ENCODE assay signal across 12 cellular contexts in the genomic region with DNA sequence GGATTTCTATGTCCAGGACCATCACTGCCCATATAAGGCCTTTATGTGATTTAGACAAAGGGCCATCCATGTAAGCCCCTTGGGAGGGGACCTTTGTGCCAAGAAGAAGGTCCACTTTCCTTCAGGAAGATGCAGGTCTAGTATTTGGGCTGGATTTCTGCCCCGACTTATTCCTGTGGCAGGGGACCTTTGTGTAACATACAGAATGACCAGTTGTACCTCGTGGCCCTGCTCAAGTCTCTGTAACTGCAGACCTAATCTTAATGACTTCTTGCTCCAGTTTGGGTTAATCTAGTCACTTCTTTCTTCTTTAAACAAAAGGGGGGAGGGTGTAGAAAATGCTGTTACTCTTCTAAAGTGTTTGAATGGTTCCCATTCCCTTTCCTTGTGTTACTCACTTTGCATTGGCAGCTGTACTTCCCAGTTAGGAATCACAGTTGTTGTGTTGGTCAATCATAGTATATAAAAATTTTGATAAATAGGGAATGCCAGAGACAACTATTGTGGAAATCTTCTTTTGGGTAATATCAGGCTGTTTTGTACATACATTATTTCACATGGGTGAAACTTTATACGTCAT. TPM values are rescaled to one million over a fixed set of nuclear protein-coding genes. Genes with fewer than 3 reads are reported as not detected.
A peak's percentile ranks its signal among the peaks of the same experiment; 100 is the strongest.
DNase-seq lines count a peak whose midpoint lies in the region; ATAC-seq, FAIRE-seq and TF ChIP-seq lines count a peak whose summit lies in the region.
"Had no signal": no experiment of that assay in that cellular context is flagged by ENCODE, and none has a peak within 500 bp of the region (broad histone marks: within the 10 kb centered on the region; RNA-seq: fewer than 3 reads in every experiment).

No MANE protein-coding gene starts in this region.

- TF ChIP-seq CTCF in A549 (IDR thresholded peaks at IDR 0.05) (no peak), psoas muscle (IDR thresholded peaks at IDR 0.05) (no peak), mucosa of descending colon (IDR thresholded peaks at IDR 0.05) (no peak)

- peak overlapping the region; percentile 13 to 56; a peak in 2 of 6 replicates for H3K27ac ChIP-seq in A549
- peak overlapping the region; percentile 73 for H3K27ac ChIP-seq in angular gyrus (ENCODE audit: low read depth, low read length)
- peak overlapping the region; percentile 98 for H3K27ac ChIP-seq in psoas muscle

- H3K4me3 ChIP-seq in A549: no peak overlapping the region
- H3K4me3 ChIP-seq in psoas muscle: peak overlapping the region; percentile 15
- H3K4me3 ChIP-seq in mucosa of descending colon: no peak overlapping the region

- no peak for FAIRE-seq in A549 (lab: Jason Lieb, UNC)

- TF ChIP-seq EP300 in A549 (IDR thresholded peaks at IDR 0.05): no peak

- H3K9me3 ChIP-seq in A549 (no peaks in the 10 kb centered on the region), psoas muscle (no peaks in the 10 kb centered on the region), mucosa of descending colon (no peaks in the 10 kb centered on the region)

- POLR2A ChIA-PET in A549 (lab: Yijun Ruan, JAX): no interaction called here

- ATAC-seq in A549: no peak
- peak; percentile 14 to 41 (median 20) for ATAC-seq in psoas muscle
- ATAC-seq in mucosa of descending colon: no peak
- no peak for ATAC-seq in HG02610 (IDR thresholded peaks at IDR 0.05; ENCODE audit: unreplicated experiment)

- H3K4me2 ChIP-seq in A549: peak overlapping the region; percentile 57; the same call in 1 of the 3 replicates

- H3K4me1 ChIP-seq in A549 (peaks cover 42% of the 10 kb centered on the region), psoas muscle (peaks cover 72% of the 10 kb centered on the region), mucosa of descending colon (ENCODE audit: low read depth) (peaks cover 8% of the 10 kb centered on the region)

- CTCF ChIA-PET in A549 (lab: Yijun Ruan, JAX): no interaction called here

- H3K36me3 ChIP-seq in psoas muscle (ENCODE audit: insufficient read depth in 1 of 2, low read depth in 1 of 2) (peaks cover 0 to 3% of the 10 kb centered on the region in 2 donors), mucosa of descending colon (ENCODE audit: low read depth) (no peaks in the 10 kb centered on the region)

- no peak for TF ChIP-seq RAD21 in A549 (conservative IDR thresholded peaks at IDR 0.05 in 1 of 2, IDR thresholded peaks at IDR 0.05 in 1 of 2)

- intact Hi-C loops in psoas muscle (cut with DNase I): loop anchor here (1.0 to 2.0 kb wide), 2 partner anchors 55 kb away; partner anchors contain the start of gene NEXN (in 2 of the 2)
- intact Hi-C loops in mucosa of descending colon (cut with DNase I, micrococcal nuclease): no loop called here

- DNase-seq in A549 (ENCODE audit: low read depth in 1 of 2, low spot score in 1 of 2): no peak
- peak; percentile 17 for DNase-seq in fibroblast of peridontal ligament (ENCODE audit: extremely low read depth)
- DNase-seq in psoas muscle: no peak
- no peak for DNase-seq in mucosa of descending colon
- no peak for DNase-seq in GF-D8 (lab: John Stamatoyannopoulos, UW)
- no peak for DNase-seq in NCI-H1436 treated with DMSO at 0.1 percent for 48 hours (lab: John Stamatoyannopoulos, UW)
- DNase-seq: activated T-cell treated with anti-CD3 and anti-CD28 coated beads, Interleukin-2, amount 50 U/mL, for 1 hour; naive B cell; NCI-H187 treated with DMSO at 0.1 percent for 48 hours; NK-92 treated with Interleukin-12 subunit alpha and Interleukin-12 subunit beta, amount 100 ng/mL, for 24 hours had no signal

- 87% methylated on average over 3 of the region's 3 CpGs for WGBS in A549 (ENCODE audit: missing lambda C conversion rate)
- 51 to 63% (median 58%) methylated on average over 3 of the region's 3 CpGs for WGBS in psoas muscle, 3 donors

- no peaks in the 10 kb centered on the region for H3K27me3 ChIP-seq in psoas muscle (ENCODE audit: insufficient read depth in 3 of 3, low read length in 2 of 3)

- TF ChIP-seq POLR2A in A549 (IDR thresholded peaks at IDR 0.05; ENCODE audit: low read length): no peak

TF ChIP-seq in A549, 52 proteins besides CTCF, POLR2A, EP300 and RAD21:
- TF ChIP-seq RARB (CRISPR knock-in tag; IDR thresholded peaks at IDR 0.05) (no peak), POLR2AphosphoS2 (conservative IDR thresholded peaks at IDR 0.05; ENCODE audit: low read length) (no peak), EHF (CRISPR knock-in tag; IDR thresholded peaks at IDR 0.05) (no peak), HEYL (CRISPR knock-in tag; IDR thresholded peaks at IDR 0.05) (no peak), CEBPB (IDR thresholded peaks at IDR 0.05) (no peak), SMC3 (IDR thresholded peaks at IDR 0.05) (no peak), ZC3H11A (IDR thresholded peaks at IDR 0.05) (no peak), CHD2 (IDR thresholded peaks at IDR 0.05; ENCODE audit: low read length, partially characterized antibody) (no peak), HOXB13 (CRISPR knock-in tag; IDR thresholded peaks at IDR 0.05; ENCODE audit: low read depth) (no peak), CBX2 (IDR thresholded peaks at IDR 0.05; ENCODE audit: borderline replicate concordance, low read depth) (no peak), ELK1 (IDR thresholded peaks at IDR 0.05; ENCODE audit: low read depth, low read length) (no peak), PBX3 (IDR thresholded peaks at IDR 0.05) (no peak), NFE2L2 (conservative IDR thresholded peaks at IDR 0.05; ENCODE audit: low read length) (no peak), NPAS2 (CRISPR knock-in tag; IDR thresholded peaks at IDR 0.05; ENCODE audit: borderline replicate concordance) (no peak), FOSL2 (IDR thresholded peaks at IDR 0.05) (no peak), FOSL2 (CRISPR knock-in tag; IDR thresholded peaks at IDR 0.05) (no peak), CHD4 (IDR thresholded peaks at IDR 0.05; ENCODE audit: borderline replicate concordance) (no peak), MYC (IDR thresholded peaks at IDR 0.05; ENCODE audit: borderline replicate concordance, low read length) (no peak)
- TF ChIP-seq, protein P1, sequence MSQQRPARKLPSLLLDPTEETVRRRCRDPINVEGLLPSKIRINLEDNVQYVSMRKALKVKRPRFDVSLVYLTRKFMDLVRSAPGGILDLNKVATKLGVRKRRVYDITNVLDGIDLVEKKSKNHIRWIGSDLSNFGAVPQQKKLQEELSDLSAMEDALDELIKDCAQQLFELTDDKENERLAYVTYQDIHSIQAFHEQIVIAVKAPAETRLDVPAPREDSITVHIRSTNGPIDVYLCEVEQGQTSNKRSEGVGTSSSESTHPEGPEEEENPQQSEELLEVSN (IDR thresholded peaks at IDR 0.05; ENCODE audit: borderline replicate concordance, low read depth): no peak

RNA-seq across cellular contexts. Expression of gene MIGA1, which starts 54.2 kb away (rescaled TPM):
- polyA plus RNA-seq in A549 (2011; rRNA removed) (7.4 and 8.2 TPM in 2 replicates), A549 (2017; fragmentation: RNase III; extraction: RNeasy Plus Mini Kit Qiagen cat#74134 plus additional on column Dnase treatment) (6.1 to 6.5 TPM (median 6.2 TPM) in 3 replicates), psoas muscle (10 to 100 TPM in 1 of 3 donors, 1 to 10 TPM in 2; 5.0 to 19.3 (median 5.4) TPM)
- polyA plus RNA-seq in A549 (2012; cell fraction: cytosol; rRNA removed): 1.3 and 1.7 TPM in 2 replicates
- 0.88 and 1.2 TPM in 2 replicates for polyA plus RNA-seq in A549 (2012; cell fraction: nucleus; rRNA removed)
- 5.9 and 6.1 TPM in 2 replicates for polyA minus RNA-seq in A549 (2011; rRNA and poly(A)+ RNA removed)
- total RNA-seq in psoas muscle (10 to 100 TPM; 11.2 to 17.0 (median 14.0) TPM), mucosa of descending colon (10 to 100 TPM; 13.2 to 21.1 (median 18.5) TPM)

RNA-seq across cellular contexts. Expression of gene NEXN, which starts 54.8 kb away (rescaled TPM):
- polyA plus RNA-seq in A549 (2011; rRNA removed) (0.54 and 1.8 TPM in 2 replicates), A549 (2017; fragmentation: RNase III; extraction: RNeasy Plus Mini Kit Qiagen cat#74134 plus additional on column Dnase treatment) (7.3 to 8.7 TPM (median 8.2 TPM) in 3 replicates), psoas muscle (100 to 1,000 TPM in 2 of 3 donors, 10 to 100 TPM in 1; 31.6 to 497 (median 321) TPM)
- 0.28 and 0.29 TPM in 2 replicates for polyA plus RNA-seq in A549 (2012; cell fraction: cytosol; rRNA removed)
- 0.12 and 0.32 TPM in 2 replicates for polyA plus RNA-seq in A549 (2012; cell fraction: nucleus; rRNA removed)
- 0.49 TPM in 1 of 2 replicates, not detected in the other for polyA minus RNA-seq in A549 (2011; rRNA and poly(A)+ RNA removed)
- total RNA-seq in psoas muscle (100 to 1,000 TPM; 161 to 541 (median 362) TPM), mucosa of descending colon (10 to 100 TPM in 1 of 3 donors, 1 to 10 TPM in 2; 2.1 to 49.2 (median 7.2) TPM)

Comparison
In these comparisons a context has a peak if more than half of its experiments do, and no peak if none do; other contexts are left out.
1. ATAC-seq: peak in psoas muscle (4 of 4); none in A549 (0 of 2), mucosa of descending colon (single experiment) and HG02610 (single experiment).
2. H3K27ac ChIP-seq: peak in every context shown above with its lines; median percentile 98 in psoas muscle; 73 in angular gyrus; 34 in A549.
3. intact Hi-C loops: an anchor here in psoas muscle (1.0 to 2.0 kb wide); none called in mucosa of descending colon.